In genomic region chr17:41941158-41941557, GRCh38 we compare ENCODE assay signal across 24 cellular contexts. TPM values are rescaled to one million over a fixed set of nuclear protein-coding genes. Genes with fewer than 3 reads are reported as not detected.
"Had no signal": no experiment of that assay in that cellular context is flagged by ENCODE, and none has a peak within 500 bp of the region (broad histone marks: within the 10 kb centered on the region; RNA-seq: fewer than 3 reads in every experiment).

No MANE protein-coding gene starts in this region.

- H3K79me2 ChIP-seq: parathyroid adenoma had no signal

- H3K36me3 Mint-ChIP-seq: immature natural killer cell; naive thymus-derived CD8-positive, alpha-beta T cell had no signal

- H3K4me3 ChIP-seq: coronary artery, lower lobe of right lung, smooth muscle cell, suprapubic skin, transverse colon, vagina had no signal

- DNase-seq: dermis blood vessel endothelial cell; effector memory CD4-positive, alpha-beta T cell; hypothalamus; immature natural killer cell; left ventricle myocardium superior; lower lobe of right lung; naive thymus-derived CD8-positive, alpha-beta T cell; stimulated activated CD4-positive, alpha-beta T cell treated with anti-CD3 and anti-CD28 coated beads, Interleukin-12 subunit alpha, Interleukin-12 subunit beta, amount 100 ng/mL, for 4 hours; stimulated activated CD4-positive, alpha-beta T cell treated with anti-CD3 and anti-CD28 coated beads, Interleukin-1b, Interleukin-23, amount 100 ng/mL, for 48 hours; stimulated activated CD4-positive, alpha-beta T cell treated with anti-CD3 and anti-CD28 coated beads, Interleukin-4, amount 100 ng/mL, for 1 hour; stimulated activated CD8-positive, alpha-beta memory T cell treated with anti-CD3 and anti-CD28 coated beads, Interleukin-4, amount 100 ng/mL, for 48 hours; stimulated activated naive CD4-positive, alpha-beta T cell; stimulated activated naive CD8-positive, alpha-beta T cell treated with anti-CD3 and anti-CD28 coated beads, Interleukin-15, amount 100 ng/mL, for 72 hours; transverse colon had no signal

- H3K4me1 Mint-ChIP-seq: immature natural killer cell; stimulated activated naive CD8-positive, alpha-beta T cell treated with anti-CD3 and anti-CD28 coated beads, Interleukin-15, amount 100 ng/mL, for 72 hours had no signal

- H3K9ac ChIP-seq: parathyroid adenoma had no signal

- H3K27me3 Mint-ChIP-seq: progenitor cell of endocrine pancreas; stimulated activated naive CD8-positive, alpha-beta T cell treated with anti-CD3 and anti-CD28 coated beads, Interleukin-15, amount 100 ng/mL, for 72 hours had no signal

- H3K27me3 ChIP-seq: suprapubic skin, transverse colon, vagina had no signal

- H3K4me2 ChIP-seq: smooth muscle cell had no signal

- ATAC-seq: left ventricle myocardium superior; lower lobe of right lung; naive thymus-derived CD8-positive, alpha-beta T cell; sciatic nerve; stimulated activated naive CD8-positive, alpha-beta T cell treated with anti-CD3 and anti-CD28 coated beads, Interleukin-15, amount 100 ng/mL, for 72 hours had no signal

- H3K27ac Mint-ChIP-seq: immature natural killer cell; progenitor cell of endocrine pancreas; stimulated activated naive CD8-positive, alpha-beta T cell treated with anti-CD3 and anti-CD28 coated beads, Interleukin-15, amount 100 ng/mL, for 72 hours had no signal

- H3K9me3 ChIP-seq: lower lobe of right lung, suprapubic skin, transverse colon, vagina had no signal

- H3K36me3 ChIP-seq: suprapubic skin, transverse colon, vagina had no signal

- H3K4me3 Mint-ChIP-seq: immature natural killer cell; naive thymus-derived CD8-positive, alpha-beta T cell; stimulated activated naive CD8-positive, alpha-beta T cell treated with anti-CD3 and anti-CD28 coated beads, Interleukin-15, amount 100 ng/mL, for 72 hours had no signal

- H3K9me3 Mint-ChIP-seq: immature natural killer cell; naive thymus-derived CD8-positive, alpha-beta T cell; stimulated activated naive CD8-positive, alpha-beta T cell treated with anti-CD3 and anti-CD28 coated beads, Interleukin-15, amount 100 ng/mL, for 72 hours had no signal

- H3K27ac ChIP-seq: coronary artery, lower lobe of right lung, parathyroid adenoma, suprapubic skin, transverse colon, vagina had no signal

- H2AFZ ChIP-seq: parathyroid adenoma had no signal

- H3K4me1 ChIP-seq: lower lobe of right lung, parathyroid adenoma, suprapubic skin, transverse colon, vagina had no signal

- FAIRE-seq: endometrium, frontal cortex, keratinocyte had no signal

RNA-seq across cellular contexts. Expression of gene ODAD4, which starts 10.7 kb away (rescaled TPM):
- total RNA-seq: naive thymus-derived CD8-positive, alpha-beta T cell had no signal
